In genomic region chrX:3824008-3824407, GRCh38 we compare ENCODE assay signal across 6 cellular contexts.
ATAC-seq lines count a peak whose summit lies in the region.

No MANE protein-coding gene starts in this region.

- ATAC-seq in GM18858 (IDR thresholded peaks at IDR 0.05; ENCODE audit: unreplicated experiment) (peak; percentile 56), GM19351 (IDR thresholded peaks at IDR 0.05; ENCODE audit: unreplicated experiment) (peak; percentile 54), GM21619 (IDR thresholded peaks at IDR 0.05; ENCODE audit: unreplicated experiment) (peak; percentile 53), HG02798 (IDR thresholded peaks at IDR 0.05; ENCODE audit: poor library complexity, unreplicated experiment) (peak; percentile 79), HG03095 (IDR thresholded peaks at IDR 0.05; ENCODE audit: unreplicated experiment) (peak; percentile 52), HG03432 (IDR thresholded peaks at IDR 0.05; ENCODE audit: unreplicated experiment) (peak; percentile 54)

Comparison
In these comparisons a context has a peak if more than half of its experiments do, and no peak if none do; other contexts are left out.
1. Peak in every context shown above with its lines: ATAC-seq.